Comparison of ENCODE assay signal across 22 cellular contexts in genomic region chr1:45526135-45526644, GRCh38. TPM values are rescaled to one million over a fixed set of nuclear protein-coding genes. Genes with fewer than 3 reads are reported as not detected.
A peak's percentile ranks its signal among the peaks of the same experiment; 100 is the strongest.
DNase-seq lines count a peak whose midpoint lies in the region; ATAC-seq and TF ChIP-seq lines count a peak whose summit lies in the region.
"Had no signal": no experiment of that assay in that cellular context is flagged by ENCODE, and none has a peak within 500 bp of the region (broad histone marks: within the 10 kb centered on the region; RNA-seq: fewer than 3 reads in every experiment).

No MANE protein-coding gene starts in this region.

- H4K20me1 ChIP-seq in SK-N-SH (ENCODE audit: insufficient read depth) (no peaks in the 10 kb centered on the region), hepatocyte (ENCODE audit: insufficient read depth, poor library complexity, severe bottlenecking) (no peaks in the 10 kb centered on the region)

- H3K27me3 Mint-ChIP-seq in activated T-helper 2 cell treated with anti-CD3 and anti-CD28 coated beads, Interferon-gamma antibody, Interleukin-2, Interleukin-4, amounts not matched to agents 10 μg/mL and 5 μg/mL and 100 μg/mL, durations not matched to agents 14 hours and 24 hours and 36 hours (ENCODE audit: low read depth) = peaks cover 5% of the 10 kb centered on the region
- H3K27me3 Mint-ChIP-seq: activated naive CD8-positive, alpha-beta T cell; central memory CD8-positive, alpha-beta T cell had no signal

- peaks cover 1% of the 10 kb centered on the region for H3K36me3 Mint-ChIP-seq in activated T-helper 2 cell treated with anti-CD3 and anti-CD28 coated beads, Interferon-gamma antibody, Interleukin-2, Interleukin-4, amounts not matched to agents 10 μg/mL and 5 μg/mL and 100 μg/mL, durations not matched to agents 14 hours and 24 hours and 36 hours (ENCODE audit: low read depth)
- H3K36me3 Mint-ChIP-seq: activated naive CD8-positive, alpha-beta T cell had no signal

- CTCF ChIA-PET in SK-N-SH (lab: Yijun Ruan, JAX) = interaction anchor here (1.6 kb wide), 1 partner anchor 44 kb away, joined by 6 read pairs; no protein-coding TSS in a partner anchor

- H3K9me2 ChIP-seq in SK-N-SH = no peaks in the 10 kb centered on the region
- H3K9me2 ChIP-seq in hepatocyte (replicated peaks; ENCODE audit: insufficient read depth) = no peaks in the 10 kb centered on the region

- H2AFZ ChIP-seq in SK-N-SH (ENCODE audit: low read depth) (0 out of 2 replicates have a peak overlapping the region, but pooled peaks have one; percentile 8), hepatocyte (no peak overlapping the region)

- H3K4me2 ChIP-seq in SK-N-SH (no peak overlapping the region), hepatocyte (no peak overlapping the region)

- no peak for TF ChIP-seq RAD21 in SK-N-SH (IDR thresholded peaks at IDR 0.05; ENCODE audit: low read length)

- no peaks in the 10 kb centered on the region for H3K27me3 ChIP-seq in SK-N-SH (ENCODE audit: insufficient read depth)
- H3K27me3 ChIP-seq in hepatocyte = no peaks in the 10 kb centered on the region
- H3K27me3 ChIP-seq: ovary, right atrium auricular region, uterus had no signal

- no peaks in the 10 kb centered on the region for H3K9me3 Mint-ChIP-seq in activated T-helper 2 cell treated with anti-CD3 and anti-CD28 coated beads, Interferon-gamma antibody, Interleukin-2, Interleukin-4, amounts not matched to agents 10 μg/mL and 5 μg/mL and 100 μg/mL, durations not matched to agents 14 hours and 24 hours and 36 hours
- H3K9me3 Mint-ChIP-seq: activated T-helper 1 cell treated with anti-CD3 and anti-CD28 coated beads, Interleukin-12 subunit alpha, Interleukin-12 subunit beta, Interleukin-2, Interleukin-4 antibody, amounts not matched to agents 30 ng/mL and 10 ng/mL and 1 ng/mL, durations not matched to agents 14 hours and 24 hours and 36 hours; central memory CD8-positive, alpha-beta T cell had no signal

- H3K27ac Mint-ChIP-seq in activated T-helper 2 cell treated with anti-CD3 and anti-CD28 coated beads, Interferon-gamma antibody, Interleukin-2, Interleukin-4, amounts not matched to agents 10 μg/mL and 5 μg/mL and 100 μg/mL, durations not matched to agents 14 hours and 24 hours and 36 hours = no peak overlapping the region
- H3K27ac Mint-ChIP-seq: activated naive CD8-positive, alpha-beta T cell; activated T-helper 1 cell treated with anti-CD3 and anti-CD28 coated beads, Interleukin-12 subunit alpha, Interleukin-12 subunit beta, Interleukin-2, Interleukin-4 antibody, amounts not matched to agents 30 ng/mL and 10 ng/mL and 1 ng/mL, durations not matched to agents 14 hours and 24 hours and 36 hours had no signal

- WGBS in SK-N-SH (ENCODE audit: low lambda C conversion rate) = 100% methylated on average over 1 of the region's 1 CpG
- 88% methylated on average over 1 of the region's 1 CpG for WGBS in hepatocyte (ENCODE audit: low lambda C conversion rate, missing lambda C conversion rate)

- no peak for DNase-seq in SK-N-SH
- DNase-seq in hepatocyte (ENCODE audit: low spot score) = peak; percentile 66
- DNase-seq in activated T-helper 2 cell treated with anti-CD3 and anti-CD28 coated beads, Interferon-gamma antibody, Interleukin-2, Interleukin-4, amounts not matched to agents 10 μg/mL and 5 μg/mL and 100 μg/mL, durations not matched to agents 14 hours and 24 hours and 36 hours (ENCODE audit: low spot score) = no peak
- DNase-seq in activated CD8-positive, alpha-beta memory T cell treated with anti-CD3 and anti-CD28 coated beads, Interleukin-2, amount 50 U/mL, for 48 hours = no peak
- DNase-seq in iPS-NIHi7 (ENCODE audit: extremely low spot score) = no peak
- DNase-seq: C1 segment of cervical spinal cord; foreskin melanocyte; GDM1; hypothalamus; islet precursor cell; mammary epithelial cell; NCI-H2171 treated with DMSO at 0.1 percent for 48 hours; ovary; Right ventricle myocardium superior; stimulated activated CD8-positive, alpha-beta memory T cell treated with anti-CD3 and anti-CD28 coated beads, Interleukin-4, amount 100 ng/mL, for 48 hours; uterus had no signal

- no peak overlapping the region for H3K9ac ChIP-seq in SK-N-SH

- no peak for TF ChIP-seq EP300 in SK-N-SH (IDR thresholded peaks at IDR 0.05; ENCODE audit: borderline replicate concordance in 1 of 2, low read depth in 1 of 2, low read length in 1 of 2)

- H3K4me1 ChIP-seq in SK-N-SH (ENCODE audit: control insufficient read depth in 1 of 2, insufficient read depth in 2 of 2, low read depth in 1 of 2, low read length in 1 of 2) (peaks cover 4 to 6% of the 10 kb centered on the region in 2 experiments; a peak in 2 of 4 replicates), hepatocyte (ENCODE audit: insufficient read depth) (no peaks in the 10 kb centered on the region)
- H3K4me1 ChIP-seq: uterus had no signal

- TF ChIP-seq CTCF in SK-N-SH (IDR thresholded peaks at IDR 0.05) (no peak), hepatocyte (IDR thresholded peaks at IDR 0.05; ENCODE audit: poor library complexity) (no peak)

- no peak overlapping the region for H3K4me3 Mint-ChIP-seq in activated T-helper 2 cell treated with anti-CD3 and anti-CD28 coated beads, Interferon-gamma antibody, Interleukin-2, Interleukin-4, amounts not matched to agents 10 μg/mL and 5 μg/mL and 100 μg/mL, durations not matched to agents 14 hours and 24 hours and 36 hours (ENCODE audit: low read depth)
- H3K4me3 Mint-ChIP-seq: activated naive CD8-positive, alpha-beta T cell; activated T-helper 1 cell treated with anti-CD3 and anti-CD28 coated beads, Interleukin-12 subunit alpha, Interleukin-12 subunit beta, Interleukin-2, Interleukin-4 antibody, amounts not matched to agents 30 ng/mL and 10 ng/mL and 1 ng/mL, durations not matched to agents 14 hours and 24 hours and 36 hours; central memory CD8-positive, alpha-beta T cell had no signal

- H3K79me2 ChIP-seq in SK-N-SH (ENCODE audit: insufficient read depth) (peaks cover 5% of the 10 kb centered on the region; the same call in 1 of the 2 replicates), hepatocyte (peaks cover 4% of the 10 kb centered on the region)

- H3K27ac ChIP-seq in SK-N-SH (ENCODE audit: low read depth in 2 of 2, low read length in 1 of 2) (no peak overlapping the region), hepatocyte (peak overlapping the region; percentile 1)
- H3K27ac ChIP-seq: HL-60, ovary, right atrium auricular region had no signal

- no peaks in the 10 kb centered on the region for H3K36me3 ChIP-seq in SK-N-SH (replicated peaks in 1 of 2; ENCODE audit: control insufficient read depth in 1 of 2, insufficient read depth in 2 of 2, low read length in 1 of 2)
- H3K36me3 ChIP-seq in hepatocyte (replicated peaks; ENCODE audit: insufficient read depth, low read depth) = no peaks in the 10 kb centered on the region
- H3K36me3 ChIP-seq: ovary, right atrium auricular region, uterus had no signal

- no peaks in the 10 kb centered on the region for H3F3A ChIP-seq in SK-N-SH (replicated peaks; ENCODE audit: insufficient read depth)

- H3K9me3 ChIP-seq in SK-N-SH (no peaks in the 10 kb centered on the region), hepatocyte (ENCODE audit: low read depth) (no peaks in the 10 kb centered on the region)
- H3K9me3 ChIP-seq: ovary, right atrium auricular region, uterus had no signal

- no peak overlapping the region for H3K4me3 ChIP-seq in SK-N-SH (ENCODE audit: low read depth in 2 of 2, low read length in 1 of 2)
- no peak overlapping the region for H3K4me3 ChIP-seq in hepatocyte
- H3K4me3 ChIP-seq: ovary, right atrium auricular region, uterus had no signal

- POLR2A ChIA-PET in SK-N-SH (lab: Yijun Ruan, JAX) = no interaction called here

- intact Hi-C loops in activated T-helper 2 cell treated with anti-CD3 and anti-CD28 coated beads, Interferon-gamma antibody, Interleukin-2, Interleukin-4, amounts not matched to agents 10 μg/mL and 5 μg/mL and 100 μg/mL, durations not matched to agents 14 hours and 24 hours and 36 hours (cut with micrococcal nuclease) = no loop called here

- no peak for ATAC-seq in SK-N-SH treated with all-trans-retinoic acid at 6 μM for 48 hours

- peaks cover 22% of the 10 kb centered on the region for H3K4me1 Mint-ChIP-seq in activated T-helper 2 cell treated with anti-CD3 and anti-CD28 coated beads, Interferon-gamma antibody, Interleukin-2, Interleukin-4, amounts not matched to agents 10 μg/mL and 5 μg/mL and 100 μg/mL, durations not matched to agents 14 hours and 24 hours and 36 hours (ENCODE audit: low read depth)

RNA-seq across cellular contexts. Expression of gene PRDX1, which starts 4.5 kb away (rescaled TPM):
- polyA plus RNA-seq in SK-N-SH (2012; rRNA removed) = 467 and 551 TPM in 2 replicates
- 594 and 715 TPM in 2 replicates for polyA plus RNA-seq in SK-N-SH (2012; cell fraction: cytosol; rRNA removed)
- 153 and 277 TPM in 2 replicates for polyA plus RNA-seq in SK-N-SH (2012; cell fraction: nucleus; rRNA removed)
- total RNA-seq in hepatocyte = 523 and 532 TPM in 2 replicates
- 660 and 666 TPM in 2 replicates for polyA plus RNA-seq in hepatocyte
- 703 and 712 TPM in 2 replicates for total RNA-seq in activated T-helper 2 cell treated with anti-CD3 and anti-CD28 coated beads, Interferon-gamma antibody, Interleukin-2, Interleukin-4, amounts not matched to agents 10 μg/mL and 5 μg/mL and 100 μg/mL, durations not matched to agents 14 hours and 24 hours and 36 hours

RNA-seq across cellular contexts. Expression of gene AKR1A1, which starts 24.4 kb away (rescaled TPM):
- 156 and 185 TPM in 2 replicates for polyA plus RNA-seq in SK-N-SH (2012; rRNA removed)
- 111 and 140 TPM in 2 replicates for polyA plus RNA-seq in SK-N-SH (2012; cell fraction: cytosol; rRNA removed)
- polyA plus RNA-seq in SK-N-SH (2012; cell fraction: nucleus; rRNA removed) = 215 and 220 TPM in 2 replicates
- 174 and 186 TPM in 2 replicates for total RNA-seq in hepatocyte
- polyA plus RNA-seq in hepatocyte = 235 and 271 TPM in 2 replicates
- 191 and 210 TPM in 2 replicates for total RNA-seq in activated T-helper 2 cell treated with anti-CD3 and anti-CD28 coated beads, Interferon-gamma antibody, Interleukin-2, Interleukin-4, amounts not matched to agents 10 μg/mL and 5 μg/mL and 100 μg/mL, durations not matched to agents 14 hours and 24 hours and 36 hours

RNA-seq across cellular contexts. Expression of gene MMACHC, which starts 26.1 kb away (rescaled TPM):
- polyA plus RNA-seq in SK-N-SH (2012; rRNA removed) (4.0 and 4.3 TPM in 2 replicates), hepatocyte (0.86 and 2.2 TPM in 2 replicates)
- polyA plus RNA-seq in SK-N-SH (2012; cell fraction: cytosol; rRNA removed) = 1.8 and 2.5 TPM in 2 replicates
- 2.7 and 3.2 TPM in 2 replicates for polyA plus RNA-seq in SK-N-SH (2012; cell fraction: nucleus; rRNA removed)
- 5.7 and 11.5 TPM in 2 replicates for total RNA-seq in hepatocyte
- 8.0 and 9.4 TPM in 2 replicates for total RNA-seq in activated T-helper 2 cell treated with anti-CD3 and anti-CD28 coated beads, Interferon-gamma antibody, Interleukin-2, Interleukin-4, amounts not matched to agents 10 μg/mL and 5 μg/mL and 100 μg/mL, durations not matched to agents 14 hours and 24 hours and 36 hours

RNA-seq across cellular contexts. Expression of gene CCDC163, which starts 26.3 kb away (rescaled TPM):
- polyA plus RNA-seq in SK-N-SH (2012; rRNA removed) = 1.1 and 1.6 TPM in 2 replicates
- 0.93 and 1.1 TPM in 2 replicates for polyA plus RNA-seq in SK-N-SH (2012; cell fraction: cytosol; rRNA removed)
- 0.58 and 0.98 TPM in 2 replicates for polyA plus RNA-seq in SK-N-SH (2012; cell fraction: nucleus; rRNA removed)
- total RNA-seq in hepatocyte = 0.60 and 1.2 TPM in 2 replicates
- 0.62 and 3.3 TPM in 2 replicates for polyA plus RNA-seq in hepatocyte
- 3.5 and 4.0 TPM in 2 replicates for total RNA-seq in activated T-helper 2 cell treated with anti-CD3 and anti-CD28 coated beads, Interferon-gamma antibody, Interleukin-2, Interleukin-4, amounts not matched to agents 10 μg/mL and 5 μg/mL and 100 μg/mL, durations not matched to agents 14 hours and 24 hours and 36 hours

RNA-seq across cellular contexts. Expression of gene TESK2, which starts 35.2 kb away (rescaled TPM):
- polyA plus RNA-seq in SK-N-SH (2012; rRNA removed) (1.3 TPM in 2 replicates), hepatocyte (6.2 and 6.4 TPM in 2 replicates)
- 1.1 TPM in 2 replicates for polyA plus RNA-seq in SK-N-SH (2012; cell fraction: cytosol; rRNA removed)
- 2.5 and 3.2 TPM in 2 replicates for polyA plus RNA-seq in SK-N-SH (2012; cell fraction: nucleus; rRNA removed)
- total RNA-seq in hepatocyte = 8.2 and 8.6 TPM in 2 replicates
- 2.3 and 2.9 TPM in 2 replicates for total RNA-seq in activated T-helper 2 cell treated with anti-CD3 and anti-CD28 coated beads, Interferon-gamma antibody, Interleukin-2, Interleukin-4, amounts not matched to agents 10 μg/mL and 5 μg/mL and 100 μg/mL, durations not matched to agents 14 hours and 24 hours and 36 hours
